Comparison of ENCODE assay signal across 28 cellular contexts in genomic region chr14:101492716-101493115, GRCh38.
DNase-seq lines count a peak whose midpoint lies in the region; ATAC-seq and TF ChIP-seq lines count a peak whose summit lies in the region.
"Had no signal": no experiment of that assay in that cellular context is flagged by ENCODE, and none has a peak within 500 bp of the region (broad histone marks: within the 10 kb centered on the region; RNA-seq: fewer than 3 reads in every experiment).

No MANE protein-coding gene starts in this region.

- H3T11ph ChIP-seq in H9 (ENCODE audit: low read length), result no peak overlapping the region

- intact Hi-C loops in spleen (cut with DNase I; ENCODE audit: low total_unique reads), result no loop called here

- no peak overlapping the region for H3K56ac ChIP-seq in H9 (ENCODE audit: insufficient read length, low read depth, low read length)

- peaks cover 0 to 15% (median 0%) of the 10 kb centered on the region in 3 experiments; a peak in 4 of 7 replicates for H3K36me3 Mint-ChIP-seq in H9 (ENCODE audit: insufficient read depth in 1 of 3, low read depth in 3 of 3)
- H3K36me3 Mint-ChIP-seq: activated naive CD4-positive, alpha-beta T cell treated with anti-CD3 and anti-CD28 coated beads, Interleukin-2, amount 50 U/mL, for 24 hours had no signal

- TF ChIP-seq POLR2A in spleen (IDR thresholded peaks at IDR 0.05), result no peak

- H3K4ac ChIP-seq in H9 (ENCODE audit: low read depth, low read length), result no peak overlapping the region

- H2BK5ac ChIP-seq in H9 (ENCODE audit: insufficient read length, low read length), result no peak overlapping the region

- H4K20me1 ChIP-seq in H9 (ENCODE audit: control insufficient read depth, insufficient read depth, insufficient read length), result no peaks in the 10 kb centered on the region

- H3K27me3 Mint-ChIP-seq in H9 (ENCODE audit: low read depth), result peaks cover 12% of the 10 kb centered on the region

- no peak overlapping the region for H3K23ac ChIP-seq in H9 (ENCODE audit: insufficient read length, low read depth, low read length)

- H2AFZ ChIP-seq in H9 (ENCODE audit: low read length), result no peak overlapping the region

- H3K4me1 Mint-ChIP-seq in H9, result peaks cover 17 to 26% of the 10 kb centered on the region in 2 experiments
- H3K4me1 Mint-ChIP-seq: activated naive CD4-positive, alpha-beta T cell treated with anti-CD3 and anti-CD28 coated beads, Interleukin-2, amount 50 U/mL, for 24 hours had no signal

- H3K4me2 ChIP-seq in H9 (ENCODE audit: insufficient read depth, insufficient read length, low read length), result no peak overlapping the region
- H3K4me2 ChIP-seq: SK-N-SH had no signal

- ATAC-seq in left lobe of liver (no peak), HG02884 (IDR thresholded peaks at IDR 0.05; ENCODE audit: unreplicated experiment) (no peak), HG03432 (IDR thresholded peaks at IDR 0.05; ENCODE audit: unreplicated experiment) (no peak), HG02610 (IDR thresholded peaks at IDR 0.05; ENCODE audit: unreplicated experiment) (no peak)
- ATAC-seq: foreskin keratinocyte, GM12878 had no signal

- no peaks in the 10 kb centered on the region for H3K79me1 ChIP-seq in H9 (ENCODE audit: insufficient read depth, low read depth, low read length, poor library complexity, severe bottlenecking)

- H2BK20ac ChIP-seq in H9 (ENCODE audit: low read depth, low read length, poor library complexity, severe bottlenecking), result no peak overlapping the region

- H3K23me2 ChIP-seq in H9 (ENCODE audit: insufficient read length, low read depth, low read length, poor library complexity, severe bottlenecking), result no peaks in the 10 kb centered on the region

- H3K4me3 Mint-ChIP-seq in H9, result no peak overlapping the region
- H3K4me3 Mint-ChIP-seq: activated naive CD4-positive, alpha-beta T cell treated with anti-CD3 and anti-CD28 coated beads, Interleukin-2, amount 50 U/mL, for 24 hours; CD4-positive, alpha-beta T cell; endodermal cell; T-helper 1 cell treated with Interleukin-12 subunit alpha and Interleukin-12 subunit beta and Interleukin-4 antibody, amounts not matched to agents 30 μg/mL and 1 μg/mL, for 36 hours had no signal

- no peak overlapping the region for H4K8ac ChIP-seq in H9 (replicated peaks; ENCODE audit: insufficient read length, low read depth, low read length)

- H3K14ac ChIP-seq in H9 (ENCODE audit: insufficient read depth, low read length), result no peak overlapping the region; the same call in 1 of the 2 replicates

- H2BK120ac ChIP-seq in H9 (ENCODE audit: low read depth, low read length, poor library complexity, severe bottlenecking), result no peak overlapping the region

- no peak overlapping the region for H3K4me3 ChIP-seq in spleen
- H3K4me3 ChIP-seq: colonic mucosa, esophagus muscularis mucosa, GM12878, vagina had no signal

- no peak overlapping the region for H3K18ac ChIP-seq in H9 (ENCODE audit: insufficient read length, low read depth, low read length)

- no peaks in the 10 kb centered on the region for H3K36me3 ChIP-seq in spleen
- H3K36me3 ChIP-seq: colonic mucosa, esophagus muscularis mucosa, vagina had no signal

- peak; percentile 42 for DNase-seq in activated effector memory CD4-positive, alpha-beta T cell treated with anti-CD3 and anti-CD28 coated beads, Interleukin-2, amount 50 U/mL, for 16 hours
- no peak for DNase-seq in activated effector memory CD4-positive, alpha-beta T cell treated with Interleukin-2 at 50 U/mL for 16 hours
- DNase-seq in H9 (peak; percentile 21), left lobe of liver (ENCODE audit: low spot score) (peak; percentile 33), spleen (peak; percentile 66)
- DNase-seq: activated CD4-positive, alpha-beta T cell treated with anti-CD3 and anti-CD28 coated beads for 4 hours; activated T-cell treated with anti-CD3 and anti-CD28 coated beads, Interleukin-2, amount 50 U/mL, for 48 hours; anterior cingulate cortex; colonic mucosa; EL; foreskin keratinocyte; mesendoderm; MV-4-11; NCI-H1436 treated with DMSO at 0.1 percent for 48 hours; NCI-H774; RPMI8226; SK-N-SH; stimulated activated CD4-positive, alpha-beta T cell treated with anti-CD3 and anti-CD28 coated beads, Interleukin-2, amount 100 ng/mL, for 48 hours had no signal

- H2AK5ac ChIP-seq in H9 (ENCODE audit: insufficient read length, low read length), result no peak overlapping the region

- H3K27ac ChIP-seq in H9 (ENCODE audit: insufficient read length, low read depth, low read length), result no peak overlapping the region
- H3K27ac ChIP-seq in spleen, result no peak overlapping the region
- H3K27ac ChIP-seq: colonic mucosa, esophagus muscularis mucosa, foreskin keratinocyte, vagina had no signal

- H3K9me3 ChIP-seq in H9 (ENCODE audit: control insufficient read depth, low read depth, low read length) (no peaks in the 10 kb centered on the region), spleen (peaks cover 0 to 14% (median 0%) of the 10 kb centered on the region in 8 donors)
- H3K9me3 ChIP-seq: colonic mucosa, SK-N-SH, vagina had no signal

- H3K9me3 Mint-ChIP-seq in H9, result peaks cover 14 to 16% of the 10 kb centered on the region in 2 experiments

- H3K4me1 ChIP-seq in H9 (ENCODE audit: insufficient read depth, low read length) (no peaks in the 10 kb centered on the region), spleen (no peaks in the 10 kb centered on the region)
- H3K4me1 ChIP-seq: colonic mucosa, foreskin keratinocyte had no signal

- H2BK12ac ChIP-seq in H9 (ENCODE audit: insufficient read length, low read depth, low read length), result no peak overlapping the region

- H3K9ac ChIP-seq in H9 (ENCODE audit: extremely low read depth, insufficient read length, low read length), result no peak overlapping the region
- H3K9ac ChIP-seq: SK-N-SH had no signal

- H3K79me2 ChIP-seq in H9 (ENCODE audit: insufficient read depth, low read length), result no peaks in the 10 kb centered on the region

- WGBS in H9 (ENCODE audit: extremely low coverage, insufficient read length, low lambda C conversion rate), result no CpG with 5 or more reads among the region's 15 CpGs
- 72 to 88% (median 85%) methylated on average over 13 to 15 of the region's 15 CpGs for WGBS in spleen, 5 donors

- H3K27ac Mint-ChIP-seq in H9, result no peak overlapping the region
- H3K27ac Mint-ChIP-seq: activated naive CD4-positive, alpha-beta T cell treated with anti-CD3 and anti-CD28 coated beads, Interleukin-2, amount 50 U/mL, for 24 hours; CD4-positive, alpha-beta T cell; endodermal cell; T-helper 1 cell treated with Interleukin-12 subunit alpha and Interleukin-12 subunit beta and Interleukin-4 antibody, amounts not matched to agents 30 μg/mL and 1 μg/mL, for 36 hours had no signal

- H4K91ac ChIP-seq in H9 (ENCODE audit: insufficient read length, low read depth, low read length), result no peak overlapping the region

- no peak overlapping the region for H2BK15ac ChIP-seq in H9 (ENCODE audit: low read depth, low read length)

- TF ChIP-seq CTCF in H9 (conservative IDR thresholded peaks at IDR 0.05) (no peak), spleen (IDR thresholded peaks at IDR 0.05 in 8 of 11, conservative IDR thresholded peaks at IDR 0.05 in 3 of 11) (no peak)

- H3K27me3 ChIP-seq in H9 (ENCODE audit: insufficient read depth, low read length) (no peaks in the 10 kb centered on the region), spleen (replicated peaks in 1 of 7) (peaks cover 0 to 39% (median 0%) of the 10 kb centered on the region in 7 donors)
- H3K27me3 ChIP-seq: colonic mucosa, foreskin keratinocyte, vagina had no signal

- no peak overlapping the region for H4K5ac ChIP-seq in H9 (ENCODE audit: insufficient read length, low read depth, low read length)
